In genomic region chr15:57690341-57690966, GRCh38 we compare ENCODE assay signal across 18 cellular contexts.
"Had no signal": no experiment of that assay in that cellular context is flagged by ENCODE, and none has a peak within 500 bp of the region (broad histone marks: within the 10 kb centered on the region; RNA-seq: fewer than 3 reads in every experiment).

No MANE protein-coding gene starts in this region.

- ATAC-seq: activated T-cell treated with anti-CD3 and anti-CD28 coated beads, Interleukin-2, amount 50 U/mL, for 4 hours; left colon; stimulated activated naive CD8-positive, alpha-beta T cell treated with anti-CD3 and anti-CD28 coated beads, Interleukin-15, amount 100 ng/mL, for 72 hours; T-cell had no signal

- DNase-seq: activated CD4-positive, alpha-beta memory T cell treated with anti-CD3 and anti-CD28 coated beads, Interleukin-2, amount 10 ng/mL, durations not matched to agents 7 days and 5 days; activated CD4-positive, CD25-positive, alpha-beta regulatory T cell treated with anti-CD3 and anti-CD28 coated beads, Interleukin-2, amount 50 U/mL, for 72 hours; activated effector memory CD4-positive, alpha-beta T cell treated with Interleukin-2 at 50 U/mL for 16 hours; activated naive CD4-positive, alpha-beta T cell treated with anti-CD3 and anti-CD28 coated beads, Interleukin-2, amount 50 U/mL, for 16 hours; activated T-cell treated with anti-CD3 and anti-CD28 coated beads, Interleukin-2, amount 50 U/mL, for 4 hours; effector CD8-positive, alpha-beta T cell; foreskin fibroblast; left colon; mammary epithelial cell; naive B cell; sigmoid colon; SK-N-SH; stimulated activated CD4-positive, alpha-beta T cell treated with anti-CD3 and anti-CD28 coated beads, Interleukin-1b, Interleukin-23, amount 100 ng/mL, for 48 hours; stimulated activated naive CD8-positive, alpha-beta T cell treated with anti-CD3 and anti-CD28 coated beads, Interleukin-15, amount 100 ng/mL, for 72 hours; T-cell; T-helper 9 cell; testis had no signal

- H3K4me3 ChIP-seq: sigmoid colon, testis had no signal

- H3K36me3 ChIP-seq: neutrophil, sigmoid colon had no signal

- H3K27me3 ChIP-seq: sigmoid colon, testis had no signal

- H3K27ac ChIP-seq: neutrophil, sigmoid colon, testis had no signal

- H3K9me3 ChIP-seq: neutrophil, sigmoid colon, SK-N-SH, testis had no signal
